Comparison of ENCODE assay signal across 1 cellular context in genomic region chr12:6866920-6867406, GRCh38.
TF ChIP-seq lines count a peak whose summit lies in the region.

No MANE protein-coding gene starts in this region.

TF ChIP-seq in GM23338, 12 proteins besides CTCF, POLR2A, EP300 and RAD21:
- TF ChIP-seq ZNF462 (CRISPR knock-in tag; IDR thresholded peaks at IDR 0.05), result no peak
- TF ChIP-seq EZH2phosphoT487 (IDR thresholded peaks at IDR 0.05; ENCODE audit: unreplicated experiment), result no peak
- no peak for TF ChIP-seq CREB1 (CRISPR knock-in tag; IDR thresholded peaks at IDR 0.05; ENCODE audit: low read depth)
- TF ChIP-seq ZNF114 (CRISPR knock-in tag; IDR thresholded peaks at IDR 0.05), result no peak
- TF ChIP-seq POLR2AphosphoS5 (IDR thresholded peaks at IDR 0.05; ENCODE audit: low read depth), result no peak
- no peak for TF ChIP-seq ZNF331 (CRISPR knock-in tag; IDR thresholded peaks at IDR 0.05; ENCODE audit: low read depth)
- TF ChIP-seq JUNB (IDR thresholded peaks at IDR 0.05; ENCODE audit: unreplicated experiment), result no peak
- no peak for TF ChIP-seq REST (IDR thresholded peaks at IDR 0.05; ENCODE audit: unreplicated experiment)
- no peak for TF ChIP-seq STAT1 (IDR thresholded peaks at IDR 0.05; ENCODE audit: unreplicated experiment)
- no peak for TF ChIP-seq NANOG (IDR thresholded peaks at IDR 0.05; ENCODE audit: borderline replicate concordance)
- TF ChIP-seq EZH2 (IDR thresholded peaks at IDR 0.05; ENCODE audit: low read depth, unreplicated experiment), result no peak
